17 cellular contexts compared by ENCODE assay signal in genomic region chr2:135701442-135701841, GRCh38. TPM values are rescaled to one million over a fixed set of nuclear protein-coding genes. Genes with fewer than 3 reads are reported as not detected.
DNase-seq lines count a peak whose midpoint lies in the region; ATAC-seq, FAIRE-seq and TF ChIP-seq lines count a peak whose summit lies in the region.
"Had no signal": no experiment of that assay in that cellular context is flagged by ENCODE, and none has a peak within 500 bp of the region (broad histone marks: within the 10 kb centered on the region; RNA-seq: fewer than 3 reads in every experiment).

No MANE protein-coding gene starts in this region.

- DNase-seq in AG10803 (ENCODE audit: low read depth) (peak; percentile 54), HCEC 1CT (peak; percentile 62), astrocyte of the hippocampus (ENCODE audit: low read depth, low spot score) (peak; percentile 19), keratinocyte (ENCODE audit: low read depth, low spot score) (no peak), endodermal cell (no peak), right cardiac atrium (no peak), HUDEP-2 (lab: John Stamatoyannopoulos, UW; ENCODE audit: unreplicated experiment in 76 of 76) (no peak)
- DNase-seq in activated CD8-positive, alpha-beta memory T cell treated with anti-CD3 and anti-CD28 coated beads, Interleukin-2, amount 50 U/mL, for 4 hours, result no peak
- DNase-seq: activated CD4-positive, alpha-beta T cell treated with anti-CD3 and anti-CD28 coated beads for 1 hour; activated T-cell treated with anti-CD3 and anti-CD28 coated beads, Interleukin-2, amount 50 U/mL, for 72 hours; body of pancreas; CD8-positive, alpha-beta memory T cell; effector CD8-positive, alpha-beta T cell; hypothalamus; T-cell had no signal

- WGBS in endodermal cell (ENCODE audit: insufficient coverage in 1 of 2, insufficient read length in 1 of 2), 2 experiments, result 86 to 95% methylated on average over 2 of the region's 2 CpGs
- WGBS in right cardiac atrium, result 86% methylated on average over 2 of the region's 2 CpGs

- dilution Hi-C loops in keratinocyte (cut with MboI; ENCODE audit: extremely low pct_ligation_motif_present, low sequenced_read_pairs), result no loop called here

- no peaks in the 10 kb centered on the region for H3K79me2 ChIP-seq in keratinocyte (ENCODE audit: control insufficient read depth, insufficient read depth, low read length)

- TF ChIP-seq CTCF in AG10803 (conservative IDR thresholded peaks at IDR 0.05; ENCODE audit: low read length) (no peak), keratinocyte (optimal IDR thresholded peaks at IDR 0.05 in 1 of 3, IDR thresholded peaks at IDR 0.05 in 1 of 3, conservative IDR thresholded peaks at IDR 0.05 in 1 of 3; ENCODE audit: extremely low read depth in 1 of 3, insufficient read depth in 2 of 3, low read length in 3 of 3) (no peak), endodermal cell (conservative IDR thresholded peaks at IDR 0.05) (no peak)

- H3K9me1 ChIP-seq in keratinocyte (ENCODE audit: control insufficient read depth, extremely low read depth, insufficient read depth, low read length), result no peaks in the 10 kb centered on the region

- no peaks in the 10 kb centered on the region for H3K9me3 Mint-ChIP-seq in endodermal cell
- H3K9me3 Mint-ChIP-seq: activated T-cell treated with anti-CD3 and anti-CD28 coated beads, Interleukin-2, amount 50 U/mL, for 72 hours; CD8-positive, alpha-beta memory T cell; T-cell had no signal

- H3K36me3 Mint-ChIP-seq in endodermal cell (ENCODE audit: low read depth), result peaks cover 17% of the 10 kb centered on the region
- H3K36me3 Mint-ChIP-seq: T-cell had no signal

- intact Hi-C loops in right cardiac atrium (cut with DNase I), result no loop called here

- no peaks in the 10 kb centered on the region for H4K20me1 ChIP-seq in keratinocyte (ENCODE audit: control insufficient read depth, extremely low read depth, insufficient read depth, low read length)

- H3K4me2 ChIP-seq in keratinocyte (ENCODE audit: control insufficient read depth, extremely low read depth, insufficient read depth, low read depth, low read length), result no peak overlapping the region

- H3K4me1 ChIP-seq in keratinocyte (ENCODE audit: control insufficient read depth, extremely low read depth, insufficient read depth, low read length) (no peaks in the 10 kb centered on the region), endodermal cell (ENCODE audit: control insufficient read depth, insufficient read depth, low read length) (peaks cover 4% of the 10 kb centered on the region), right cardiac atrium (ENCODE audit: control insufficient read depth, insufficient read depth, low read length) (no peaks in the 10 kb centered on the region)

- H3K27me3 ChIP-seq in keratinocyte (ENCODE audit: control insufficient read depth, extremely low read depth, insufficient read depth, low read length) (no peaks in the 10 kb centered on the region), endodermal cell (ENCODE audit: control insufficient read depth, insufficient read depth, low read length, poor library complexity, severe bottlenecking) (no peaks in the 10 kb centered on the region), right cardiac atrium (ENCODE audit: control insufficient read depth, insufficient read depth) (no peaks in the 10 kb centered on the region)
- H3K27me3 ChIP-seq: body of pancreas had no signal

- H3K27ac ChIP-seq in keratinocyte (ENCODE audit: control insufficient read depth, insufficient read depth, low read length) (no peak overlapping the region), endodermal cell (ENCODE audit: low read depth, low read length) (no peak overlapping the region), right cardiac atrium (ENCODE audit: low read length) (no peak overlapping the region)
- H3K27ac ChIP-seq: body of pancreas, skin epidermis had no signal

- no peaks in the 10 kb centered on the region for H3K27me3 Mint-ChIP-seq in endodermal cell (ENCODE audit: insufficient read depth)
- H3K27me3 Mint-ChIP-seq: CD8-positive, alpha-beta memory T cell; T-cell had no signal

- H3K9ac ChIP-seq in keratinocyte (ENCODE audit: control insufficient read depth, extremely low read depth, insufficient read depth, low read length), result no peak overlapping the region
- no peak overlapping the region for H3K9ac ChIP-seq in endodermal cell (ENCODE audit: extremely low read depth, low read length, poor library complexity, severe bottlenecking)

- H3K4me3 ChIP-seq in AG10803 (ENCODE audit: low read length) (no peak overlapping the region), keratinocyte (ENCODE audit: control insufficient read depth in 2 of 3, extremely low read depth in 1 of 3, insufficient read depth in 2 of 3, low read depth in 1 of 3, low read length in 3 of 3) (no peak overlapping the region), endodermal cell (ENCODE audit: low read length) (no peak overlapping the region), right cardiac atrium (ENCODE audit: low read length) (no peak overlapping the region)
- H3K4me3 ChIP-seq: body of pancreas, skin epidermis had no signal

- H3K4me3 Mint-ChIP-seq in endodermal cell, result no peak overlapping the region
- H3K4me3 Mint-ChIP-seq: activated T-cell treated with anti-CD3 and anti-CD28 coated beads, Interleukin-2, amount 50 U/mL, for 72 hours; CD8-positive, alpha-beta memory T cell; T-cell had no signal

- peak; percentile 58 for FAIRE-seq in keratinocyte (lab: Jason Lieb, UNC)

- no peak for ATAC-seq in right cardiac atrium
- ATAC-seq: body of pancreas, HCT116, T-cell had no signal

- no peak overlapping the region for H3K27ac Mint-ChIP-seq in endodermal cell
- H3K27ac Mint-ChIP-seq: activated T-cell treated with anti-CD3 and anti-CD28 coated beads, Interleukin-2, amount 50 U/mL, for 72 hours; CD8-positive, alpha-beta memory T cell; T-cell had no signal

- no peak overlapping the region for H2AFZ ChIP-seq in keratinocyte (ENCODE audit: control insufficient read depth, low read length)

- H3K4me1 Mint-ChIP-seq in endodermal cell, result peaks cover 10% of the 10 kb centered on the region
- H3K4me1 Mint-ChIP-seq: CD8-positive, alpha-beta memory T cell; T-cell had no signal

- no peaks in the 10 kb centered on the region for H3K9me3 ChIP-seq in keratinocyte (ENCODE audit: control insufficient read depth, low read depth, low read length)
- no peaks in the 10 kb centered on the region for H3K9me3 ChIP-seq in endodermal cell (ENCODE audit: control insufficient read depth, low read length)
- H3K9me3 ChIP-seq in right cardiac atrium (ENCODE audit: control insufficient read depth, low read length), result no peaks in the 10 kb centered on the region
- H3K9me3 ChIP-seq: body of pancreas had no signal

- H3K36me3 ChIP-seq in keratinocyte (ENCODE audit: control insufficient read depth in 2 of 2, extremely low read depth in 1 of 2, insufficient read depth in 2 of 2, low read length in 2 of 2), result no peaks in the 10 kb centered on the region
- peaks cover 18% of the 10 kb centered on the region for H3K36me3 ChIP-seq in endodermal cell (ENCODE audit: control insufficient read depth, insufficient read depth, low read length)

RNA-seq across cellular contexts. Expression of gene UBXN4, which starts 40.2 kb away (rescaled TPM):
- polyA plus RNA-seq in keratinocyte (51.8 to 92.2 TPM (median 70.9 TPM) in 3 replicates), right cardiac atrium (38.6 TPM)
- polyA plus RNA-seq in keratinocyte (2011; ENCODE audit: low read depth), result 63.3 TPM
- polyA plus RNA-seq in keratinocyte (2011; cell fraction: cytosol; rRNA removed), result 31.4 and 93.4 TPM in 2 replicates
- polyA plus RNA-seq in keratinocyte (2011; cell fraction: nucleus; rRNA removed), result 102 and 118 TPM in 2 replicates
- polyA plus RNA-seq in keratinocyte (2012; ENCODE audit: low replicate concordance), result 46.5 and 50.3 TPM in 2 replicates
- 14.2 to 55.4 TPM (median 42.0 TPM) in 3 replicates for polyA minus RNA-seq in keratinocyte
- 73.5 TPM for polyA minus RNA-seq in keratinocyte (2011; cell fraction: cytosol; rRNA and poly(A)+ RNA removed)
- 35.8 and 71.8 TPM in 2 replicates for polyA minus RNA-seq in keratinocyte (2011; cell fraction: nucleus; rRNA and poly(A)+ RNA removed)
- total RNA-seq in endodermal cell (10 to 100 TPM; 81.0 to 81.6 TPM), right cardiac atrium (10 to 100 TPM; 57.0 to 82.7 (median 59.9) TPM)
- polyA plus RNA-seq in endodermal cell (2013, experiment 1 of 2), result 96.1 TPM
- polyA plus RNA-seq in endodermal cell (2013, experiment 2 of 2), result 91.2 TPM

Comparison
In these comparisons a context has a peak if more than half of its experiments do, and no peak if none do; other contexts are left out.
1. DNase-seq: peak in AG10803 (single experiment), HCEC 1CT (single experiment) and astrocyte of the hippocampus (single experiment); none in keratinocyte (single experiment), activated CD8-positive, alpha-beta memory T cell treated with anti-CD3 and anti-CD28 coated beads, Interleukin-2, amount 50 U/mL, for 4 hours (single experiment), endodermal cell (single experiment), right cardiac atrium (0 of 3) and HUDEP-2 (0 of 76).